Comparison of ENCODE assay signal across 14 cellular contexts in genomic region chr17:47686661-47687327, GRCh38. TPM values are rescaled to one million over a fixed set of nuclear protein-coding genes. Genes with fewer than 3 reads are reported as not detected.
DNase-seq lines count a peak whose midpoint lies in the region; ATAC-seq and TF ChIP-seq lines count a peak whose summit lies in the region.
"Had no signal": no experiment of that assay in that cellular context is flagged by ENCODE, and none has a peak within 500 bp of the region (broad histone marks: within the 10 kb centered on the region; RNA-seq: fewer than 3 reads in every experiment).

No MANE protein-coding gene starts in this region.

- no peak for DNase-seq in activated CD8-positive, alpha-beta T cell treated with anti-CD3 and anti-CD28 coated beads for 36 hours
- no peak for DNase-seq in activated CD8-positive, alpha-beta T cell treated with anti-CD3 and anti-CD28 coated beads, Interleukin-2, amount 10 ng/mL, durations not matched to agents 7 days and 5 days
- no peak for DNase-seq in RWPE2 (ENCODE audit: low spot score)
- peak; percentile 26 for DNase-seq in fibroblast of villous mesenchyme (ENCODE audit: low read depth)
- DNase-seq in smooth muscle cell (lab: John Stamatoyannopoulos, UW; ENCODE audit: unreplicated experiment), result no peak
- DNase-seq in head of caudate nucleus, result no peak
- DNase-seq in suprapubic skin (ENCODE audit: low spot score in 2 of 2), result no peak
- DNase-seq: amniotic stem cell; DND-41; effector memory CD4-positive, alpha-beta T cell; NCI-H446; right cardiac atrium had no signal

- H3K4me1 Mint-ChIP-seq in activated CD8-positive, alpha-beta T cell treated with anti-CD3 and anti-CD28 coated beads for 36 hours (ENCODE audit: low read depth), result peaks cover 23% of the 10 kb centered on the region
- peaks cover 8% of the 10 kb centered on the region for H3K4me1 Mint-ChIP-seq in activated CD8-positive, alpha-beta T cell treated with anti-CD3 and anti-CD28 coated beads, Interleukin-2, amount 10 ng/mL, durations not matched to agents 7 days and 5 days (ENCODE audit: low read depth)

- CTCF ChIA-PET in activated CD8-positive, alpha-beta T cell treated with anti-CD3 and anti-CD28 coated beads for 36 hours (lab: Charles Lee), result interaction anchor here (0.8 to 3.0 kb wide), 12 partner anchors 8 to 103 kb away, joined by 3 to 10 read pairs (median 5); partner anchors contain the start of gene TBX21
- CTCF ChIA-PET in activated CD8-positive, alpha-beta T cell treated with anti-CD3 and anti-CD28 coated beads, Interleukin-2, amount 10 ng/mL, durations not matched to agents 7 days and 5 days (lab: Charles Lee), result interaction anchor here (1.4 to 2.8 kb wide), 4 partner anchors 11 to 22 kb away, joined by 5 to 12 read pairs (median 10); no protein-coding TSS in a partner anchor

- H3K9me3 Mint-ChIP-seq in activated CD8-positive, alpha-beta T cell treated with anti-CD3 and anti-CD28 coated beads for 36 hours, result no peaks in the 10 kb centered on the region
- no peaks in the 10 kb centered on the region for H3K9me3 Mint-ChIP-seq in activated CD8-positive, alpha-beta T cell treated with anti-CD3 and anti-CD28 coated beads, Interleukin-2, amount 10 ng/mL, durations not matched to agents 7 days and 5 days (ENCODE audit: insufficient read depth)

- POLR2A ChIA-PET in activated CD8-positive, alpha-beta T cell treated with anti-CD3 and anti-CD28 coated beads for 36 hours (lab: Charles Lee), result interaction anchor here (0.9 to 3.4 kb wide), 9 partner anchors 7 to 46 kb away, joined by 3 to 18 read pairs (median 4); partner anchors contain the start of gene TBX21
- POLR2A ChIA-PET in activated CD8-positive, alpha-beta T cell treated with anti-CD3 and anti-CD28 coated beads, Interleukin-2, amount 10 ng/mL, durations not matched to agents 7 days and 5 days (lab: Charles Lee), result interaction anchor here (1.2 kb wide), 2 partner anchors 13 to 46 kb away, joined by 4 to 6 read pairs; partner anchors contain the start of gene TBX21

- peaks cover 38% of the 10 kb centered on the region for H3F3A ChIP-seq in smooth muscle cell (ENCODE audit: low read depth)

- H3K4me1 ChIP-seq in RWPE2 (ENCODE audit: insufficient read depth, poor library complexity, severe bottlenecking), result no peaks in the 10 kb centered on the region
- peaks cover 15% of the 10 kb centered on the region for H3K4me1 ChIP-seq in smooth muscle cell (ENCODE audit: low read depth)
- H3K4me1 ChIP-seq in suprapubic skin, result peaks cover 3% of the 10 kb centered on the region

- intact Hi-C loops in activated CD8-positive, alpha-beta T cell treated with anti-CD3 and anti-CD28 coated beads for 36 hours (cut with micrococcal nuclease), result no loop called here
- intact Hi-C loops in head of caudate nucleus (cut with DNase I), result no loop called here

- H3K27me3 ChIP-seq in RWPE2 (ENCODE audit: insufficient read depth, poor library complexity, severe bottlenecking), result no peaks in the 10 kb centered on the region
- no peaks in the 10 kb centered on the region for H3K27me3 ChIP-seq in smooth muscle cell (ENCODE audit: low read depth)
- no peaks in the 10 kb centered on the region for H3K27me3 ChIP-seq in suprapubic skin
- H3K27me3 ChIP-seq: tibial nerve had no signal

- TF ChIP-seq EP300 in suprapubic skin (IDR thresholded peaks at IDR 0.05), result no peak

- H2AFZ ChIP-seq in smooth muscle cell (ENCODE audit: low read depth), result no peak overlapping the region

- peaks cover 48% of the 10 kb centered on the region for H3K36me3 Mint-ChIP-seq in activated CD8-positive, alpha-beta T cell treated with anti-CD3 and anti-CD28 coated beads for 36 hours (ENCODE audit: low read depth)
- H3K36me3 Mint-ChIP-seq in activated CD8-positive, alpha-beta T cell treated with anti-CD3 and anti-CD28 coated beads, Interleukin-2, amount 10 ng/mL, durations not matched to agents 7 days and 5 days (ENCODE audit: low read depth), result peaks cover 52% of the 10 kb centered on the region

- H3K9ac ChIP-seq in smooth muscle cell (ENCODE audit: low read depth), result no peak overlapping the region

- H3K27ac ChIP-seq in RWPE2 (ENCODE audit: poor library complexity, severe bottlenecking) (peak overlapping the region; percentile 35), smooth muscle cell (ENCODE audit: low read depth) (peak overlapping the region; percentile 74), suprapubic skin (no peak overlapping the region)

- H3K9me3 ChIP-seq in RWPE2 (ENCODE audit: severe bottlenecking) (no peaks in the 10 kb centered on the region), smooth muscle cell (replicated peaks; ENCODE audit: low read depth) (no peaks in the 10 kb centered on the region), suprapubic skin (no peaks in the 10 kb centered on the region)
- H3K9me3 ChIP-seq: tibial nerve had no signal

- H3K27me3 Mint-ChIP-seq in activated CD8-positive, alpha-beta T cell treated with anti-CD3 and anti-CD28 coated beads for 36 hours, result no peaks in the 10 kb centered on the region
- no peaks in the 10 kb centered on the region for H3K27me3 Mint-ChIP-seq in activated CD8-positive, alpha-beta T cell treated with anti-CD3 and anti-CD28 coated beads, Interleukin-2, amount 10 ng/mL, durations not matched to agents 7 days and 5 days (ENCODE audit: low read depth)

- H3K79me2 ChIP-seq in smooth muscle cell (ENCODE audit: low read depth), result no peaks in the 10 kb centered on the region

- TF ChIP-seq CTCF in activated CD8-positive, alpha-beta T cell treated with anti-CD3 and anti-CD28 coated beads for 36 hours (IDR thresholded peaks at IDR 0.05), result no peak
- TF ChIP-seq CTCF in RWPE2 (IDR thresholded peaks at IDR 0.05; ENCODE audit: poor library complexity, severe bottlenecking) (no peak), fibroblast of villous mesenchyme (IDR thresholded peaks at IDR 0.05; ENCODE audit: insufficient read depth, low read depth, low read length) (no peak), smooth muscle cell (IDR thresholded peaks at IDR 0.05; ENCODE audit: borderline replicate concordance, insufficient read depth, poor library complexity, severe bottlenecking) (no peak), suprapubic skin (IDR thresholded peaks at IDR 0.05) (no peak)

- peaks cover 43% of the 10 kb centered on the region for H3K36me3 ChIP-seq in RWPE2 (ENCODE audit: low read depth)
- H3K36me3 ChIP-seq in smooth muscle cell (ENCODE audit: low read depth), result peaks cover 11% of the 10 kb centered on the region
- peaks cover 16% of the 10 kb centered on the region for H3K36me3 ChIP-seq in suprapubic skin

- no peak overlapping the region for H3K4me3 ChIP-seq in RWPE2 (ENCODE audit: severe bottlenecking)
- no peak overlapping the region for H3K4me3 ChIP-seq in fibroblast of villous mesenchyme (ENCODE audit: low read depth, low read length)
- no peak overlapping the region for H3K4me3 ChIP-seq in smooth muscle cell
- H3K4me3 ChIP-seq in suprapubic skin, result no peak overlapping the region
- H3K4me3 ChIP-seq: tibial nerve had no signal

- no peak for TF ChIP-seq POLR2A in suprapubic skin (IDR thresholded peaks at IDR 0.05)

- ATAC-seq in activated CD8-positive, alpha-beta T cell treated with anti-CD3 and anti-CD28 coated beads for 36 hours, result no peak
- ATAC-seq in activated CD8-positive, alpha-beta T cell treated with anti-CD3 and anti-CD28 coated beads, Interleukin-2, amount 10 ng/mL, durations not matched to agents 7 days and 5 days, result no peak
- ATAC-seq in RWPE2 (ENCODE audit: low read depth) (no peak), HG02870 (IDR thresholded peaks at IDR 0.05; ENCODE audit: unreplicated experiment) (no peak)

- peaks cover 41% of the 10 kb centered on the region for H4K20me1 ChIP-seq in smooth muscle cell (ENCODE audit: low read depth)

- H3K4me3 Mint-ChIP-seq in activated CD8-positive, alpha-beta T cell treated with anti-CD3 and anti-CD28 coated beads for 36 hours, result no peak overlapping the region
- H3K4me3 Mint-ChIP-seq in activated CD8-positive, alpha-beta T cell treated with anti-CD3 and anti-CD28 coated beads, Interleukin-2, amount 10 ng/mL, durations not matched to agents 7 days and 5 days, result no peak overlapping the region

- H3K4me2 ChIP-seq in smooth muscle cell, result no peak overlapping the region

- WGBS in smooth muscle cell (ENCODE audit: low lambda C conversion rate), result 93% methylated on average over 7 of the region's 7 CpGs
- 86% methylated on average over 7 of the region's 7 CpGs for WGBS in suprapubic skin

- H3K27ac Mint-ChIP-seq in activated CD8-positive, alpha-beta T cell treated with anti-CD3 and anti-CD28 coated beads for 36 hours, result peak overlapping the region; percentile 53
- H3K27ac Mint-ChIP-seq in activated CD8-positive, alpha-beta T cell treated with anti-CD3 and anti-CD28 coated beads, Interleukin-2, amount 10 ng/mL, durations not matched to agents 7 days and 5 days, result no peak overlapping the region

RNA-seq across cellular contexts. Expression of gene TBKBP1, which starts 7.2 kb away (rescaled TPM):
- total RNA-seq in activated CD8-positive, alpha-beta T cell treated with anti-CD3 and anti-CD28 coated beads for 36 hours, result 10 to 100 TPM; 12.4 to 13.6 TPM
- total RNA-seq in activated CD8-positive, alpha-beta T cell treated with anti-CD3 and anti-CD28 coated beads, Interleukin-2, amount 10 ng/mL, durations not matched to agents 7 days and 5 days, result 1 to 10 TPM; 2.4 to 3.7 TPM
- total RNA-seq in fibroblast of villous mesenchyme, result 10.0 and 11.2 TPM in 2 replicates
- total RNA-seq in smooth muscle cell, result 5.8 and 17.5 TPM in 2 replicates
- polyA plus RNA-seq in smooth muscle cell, result 7.7 and 8.3 TPM in 2 replicates
- total RNA-seq in suprapubic skin, result 10 to 100 TPM in 1 of 4 donors, 1 to 10 TPM in 3; 4.9 to 10.5 (median 8.4) TPM

RNA-seq across cellular contexts. Expression of gene KPNB1, which starts 37.1 kb away (rescaled TPM):
- 100 to 1,000 TPM; 589 to 605 TPM for total RNA-seq in activated CD8-positive, alpha-beta T cell treated with anti-CD3 and anti-CD28 coated beads for 36 hours
- 100 to 1,000 TPM; 413 to 427 TPM for total RNA-seq in activated CD8-positive, alpha-beta T cell treated with anti-CD3 and anti-CD28 coated beads, Interleukin-2, amount 10 ng/mL, durations not matched to agents 7 days and 5 days
- total RNA-seq in fibroblast of villous mesenchyme (325 and 443 TPM in 2 replicates), smooth muscle cell (242 and 245 TPM in 2 replicates), suprapubic skin (100 to 1,000 TPM; 100 to 162 (median 139) TPM)
- polyA plus RNA-seq in smooth muscle cell, result 78.8 and 83.0 TPM in 2 replicates

RNA-seq across cellular contexts. Expression of gene TBX21, which starts 46.2 kb away (rescaled TPM):
- 10 to 100 TPM; 53.0 to 56.9 TPM for total RNA-seq in activated CD8-positive, alpha-beta T cell treated with anti-CD3 and anti-CD28 coated beads for 36 hours
- 10 to 100 TPM; 27.4 to 27.5 TPM for total RNA-seq in activated CD8-positive, alpha-beta T cell treated with anti-CD3 and anti-CD28 coated beads, Interleukin-2, amount 10 ng/mL, durations not matched to agents 7 days and 5 days
- total RNA-seq in fibroblast of villous mesenchyme (not detected in 2 replicates), smooth muscle cell (not detected in 2 replicates), suprapubic skin (under 1 TPM in 1 of 4 donors, not detected in 3; 0.80 TPM)
- not detected in 2 replicates for polyA plus RNA-seq in smooth muscle cell

Comparison
In these comparisons a context has a peak if more than half of its experiments do, and no peak if none do; other contexts are left out.
1. RNA of gene TBX21, which starts 46.2 kb away (total RNA-seq): 53.0 to 56.9 TPM in activated CD8-positive, alpha-beta T cell treated with anti-CD3 and anti-CD28 coated beads for 36 hours and 27.4 to 27.5 TPM in activated CD8-positive, alpha-beta T cell treated with anti-CD3 and anti-CD28 coated beads, Interleukin-2, amount 10 ng/mL, durations not matched to agents 7 days and 5 days; 0.80 TPM in suprapubic skin, not detected in fibroblast of villous mesenchyme and not detected in smooth muscle cell; every median in the first group is over 10 times any median in the second.